In genomic region chr15:31975446-31976229, GRCh38 we compare ENCODE assay signal across 10 cellular contexts. TPM values are rescaled to one million over a fixed set of nuclear protein-coding genes. Genes with fewer than 3 reads are reported as not detected.
DNase-seq lines count a peak whose midpoint lies in the region; ATAC-seq and TF ChIP-seq lines count a peak whose summit lies in the region.
"Had no signal": no experiment of that assay in that cellular context is flagged by ENCODE, and none has a peak within 500 bp of the region (broad histone marks: within the 10 kb centered on the region; RNA-seq: fewer than 3 reads in every experiment).

No MANE protein-coding gene starts in this region.

- no peaks in the 10 kb centered on the region for H4K20me1 ChIP-seq in hepatocyte (ENCODE audit: insufficient read depth, poor library complexity, severe bottlenecking)

- H3K9me3 ChIP-seq in hepatocyte (ENCODE audit: low read depth) = no peaks in the 10 kb centered on the region

- no peaks in the 10 kb centered on the region for H3K79me2 ChIP-seq in hepatocyte

- peak overlapping the region; percentile 54 for H3K4me3 Mint-ChIP-seq in type B pancreatic cell

- no peaks in the 10 kb centered on the region for H3K4me1 ChIP-seq in hepatocyte (ENCODE audit: insufficient read depth)

- peaks cover 9% of the 10 kb centered on the region for H3K4me1 Mint-ChIP-seq in type B pancreatic cell (ENCODE audit: unreplicated experiment)

- peak overlapping the region; percentile 55 for H3K4me2 ChIP-seq in hepatocyte

- no peaks in the 10 kb centered on the region for H3K9me2 ChIP-seq in hepatocyte (replicated peaks; ENCODE audit: insufficient read depth)

- H3K36me3 ChIP-seq in hepatocyte (replicated peaks; ENCODE audit: insufficient read depth, low read depth) = no peaks in the 10 kb centered on the region

- H3K27me3 Mint-ChIP-seq in type B pancreatic cell = peaks cover 20% of the 10 kb centered on the region

- no peaks in the 10 kb centered on the region for H3K9me3 Mint-ChIP-seq in activated naive CD4-positive, alpha-beta T cell treated with anti-CD3 and anti-CD28 coated beads, Interleukin-2, amount 50 U/mL, for 72 hours
- no peaks in the 10 kb centered on the region for H3K9me3 Mint-ChIP-seq in type B pancreatic cell

- TF ChIP-seq CTCF in hepatocyte (IDR thresholded peaks at IDR 0.05; ENCODE audit: poor library complexity) (no peak), type B pancreatic cell (conservative IDR thresholded peaks at IDR 0.05) (peak; percentile 40)

- no peak overlapping the region for H3K27ac ChIP-seq in hepatocyte
- H3K27ac ChIP-seq: skin epidermis had no signal

- peak in 1 of 2 donors; percentile 22 for DNase-seq in activated naive CD4-positive, alpha-beta T cell treated with anti-CD3 and anti-CD28 coated beads, Interleukin-2, amount 50 U/mL, for 72 hours (ENCODE audit: low spot score in 2 of 2)
- no peak for DNase-seq in activated naive CD4-positive, alpha-beta T cell treated with Interleukin-2 at 50 U/mL for 16 hours
- DNase-seq in SHP77 (lab: John Stamatoyannopoulos, UW) (peak; percentile 26 to 57), hepatocyte (ENCODE audit: low spot score) (no peak), type B pancreatic cell (ENCODE audit: extremely low spot score, unreplicated experiment) (no peak), HuH-7 (ENCODE audit: low spot score) (no peak), AML-193 (lab: John Stamatoyannopoulos, UW) (no peak), NOMO-1 treated with DMSO at 0.1 percent for 48 hours (lab: John Stamatoyannopoulos, UW; ENCODE audit: unreplicated experiment) (no peak)
- DNase-seq: cortex of kidney had no signal

- no peak overlapping the region for H3K27ac Mint-ChIP-seq in activated naive CD4-positive, alpha-beta T cell treated with anti-CD3 and anti-CD28 coated beads, Interleukin-2, amount 50 U/mL, for 72 hours
- peak overlapping the region; percentile 46 for H3K27ac Mint-ChIP-seq in type B pancreatic cell

- ATAC-seq in activated naive CD4-positive, alpha-beta T cell treated with anti-CD3 and anti-CD28 coated beads, Interleukin-2, amount 50 U/mL, for 72 hours = peak; percentile 21 to 56

- 76% methylated on average over 27 of the region's 27 CpGs for WGBS in hepatocyte (ENCODE audit: low lambda C conversion rate, missing lambda C conversion rate)

- H2AFZ ChIP-seq in hepatocyte = no peak overlapping the region

- H3K4me3 ChIP-seq in hepatocyte = no peak overlapping the region

- H3K27me3 ChIP-seq in hepatocyte = no peaks in the 10 kb centered on the region

- no peaks in the 10 kb centered on the region for H3K36me3 Mint-ChIP-seq in activated naive CD4-positive, alpha-beta T cell treated with anti-CD3 and anti-CD28 coated beads, Interleukin-2, amount 50 U/mL, for 72 hours
- no peaks in the 10 kb centered on the region for H3K36me3 Mint-ChIP-seq in type B pancreatic cell

RNA-seq across cellular contexts. Expression of gene CHRNA7, which starts 54.7 kb away (rescaled TPM):
- under 1 TPM in 1 of 2 donors, not detected in 1; 0.39 TPM for total RNA-seq in activated naive CD4-positive, alpha-beta T cell treated with anti-CD3 and anti-CD28 coated beads, Interleukin-2, amount 50 U/mL, for 72 hours
- total RNA-seq in hepatocyte = 4.0 TPM in 2 replicates
- 3.0 and 5.4 TPM in 2 replicates for polyA plus RNA-seq in hepatocyte
- 5.3 and 10.5 TPM in 2 replicates for total RNA-seq in type B pancreatic cell (ENCODE audit: low replicate concordance)

Comparison
In these comparisons a context has a peak if more than half of its experiments do, and no peak if none do; other contexts are left out.
1. DNase-seq: peak in SHP77 (2 of 2); none in activated naive CD4-positive, alpha-beta T cell treated with Interleukin-2 at 50 U/mL for 16 hours (single experiment), hepatocyte (single experiment), type B pancreatic cell (single experiment), HuH-7 (single experiment), AML-193 (0 of 2) and NOMO-1 treated with DMSO at 0.1 percent for 48 hours (single experiment).